In genomic region chr6:154765273-154765672, GRCh38 we compare ENCODE assay signal across 21 cellular contexts. TPM values are rescaled to one million over a fixed set of nuclear protein-coding genes. Genes with fewer than 3 reads are reported as not detected.
DNase-seq lines count a peak whose midpoint lies in the region; ATAC-seq and TF ChIP-seq lines count a peak whose summit lies in the region.
"Had no signal": no experiment of that assay in that cellular context is flagged by ENCODE, and none has a peak within 500 bp of the region (broad histone marks: within the 10 kb centered on the region; RNA-seq: fewer than 3 reads in every experiment).

No MANE protein-coding gene starts in this region.

- peaks cover 59 to 88% (median 71%) of the 10 kb centered on the region in 4 donors for H3K4me1 Mint-ChIP-seq in CD4-positive, CD25-positive, alpha-beta regulatory T cell
- peaks cover 80% of the 10 kb centered on the region for H3K4me1 Mint-ChIP-seq in CD8-positive, alpha-beta T cell (ENCODE audit: low read depth)
- peaks cover 48% of the 10 kb centered on the region for H3K4me1 Mint-ChIP-seq in memory B cell
- peaks cover 71% of the 10 kb centered on the region for H3K4me1 Mint-ChIP-seq in activated CD8-positive, alpha-beta T cell treated with anti-CD3 and anti-CD28 coated beads for 36 hours (ENCODE audit: low read depth)

- DNase-seq in CD4-positive, CD25-positive, alpha-beta regulatory T cell, result no peak
- no peak for DNase-seq in CD8-positive, alpha-beta T cell
- DNase-seq in SK-N-MC (ENCODE audit: low read depth, low spot score), result no peak
- no peak for DNase-seq in memory B cell (ENCODE audit: low spot score in 2 of 2)
- DNase-seq in activated CD8-positive, alpha-beta T cell treated with anti-CD3 and anti-CD28 coated beads for 36 hours, result no peak
- no peak for DNase-seq in retina
- DNase-seq: DMS 273 treated with DMSO at 0.1 percent for 48 hours, DND-41, GDM1, GOT3, Karpas-422, NCI-H1048, NCI-H1436, NCI-H2029, NCI-H345, NCI-H526 had no signal

- H3K27me3 ChIP-seq in CD4-positive, CD25-positive, alpha-beta regulatory T cell (ENCODE audit: control insufficient read depth, insufficient read depth, low read length), result no peaks in the 10 kb centered on the region
- H3K27me3 ChIP-seq in CD8-positive, alpha-beta T cell (ENCODE audit: insufficient read depth, low read length), result no peaks in the 10 kb centered on the region
- H3K27me3 ChIP-seq: BLaER1 treated with 17β-estradiol and CSF1 and Interleukin-3, amounts not matched to agents 10 nM and 100 nM; SJSA1 had no signal

- no peak for ATAC-seq in CD4-positive, CD25-positive, alpha-beta regulatory T cell (ENCODE audit: low read depth in 2 of 2)
- no peak for ATAC-seq in CD8-positive, alpha-beta T cell
- ATAC-seq in memory B cell (ENCODE audit: low read depth) (no peak), HG02642 (IDR thresholded peaks at IDR 0.05; ENCODE audit: poor library complexity, unreplicated experiment) (no peak), HG03108 (IDR thresholded peaks at IDR 0.05; ENCODE audit: unreplicated experiment) (no peak)
- no peak for ATAC-seq in activated CD8-positive, alpha-beta T cell treated with anti-CD3 and anti-CD28 coated beads for 36 hours
- ATAC-seq: Panc1 had no signal

- CTCF ChIA-PET in CD8-positive, alpha-beta T cell (lab: Charles Lee), result interaction anchor here (1.4 kb wide), 1 partner anchor 89 kb away, joined by 3 read pairs; no protein-coding TSS in a partner anchor
- CTCF ChIA-PET in activated CD8-positive, alpha-beta T cell treated with anti-CD3 and anti-CD28 coated beads for 36 hours (lab: Charles Lee), result interaction anchor here (0.9 to 1.2 kb wide), 3 partner anchors 8 to 33 kb away, joined by 3 to 4 read pairs (median 3); no protein-coding TSS in a partner anchor

- H3K9ac ChIP-seq in SK-N-MC (ENCODE audit: insufficient read length), result no peak overlapping the region
- H3K9ac ChIP-seq: BLaER1 treated with 17β-estradiol and CSF1 and Interleukin-3, amounts not matched to agents 10 nM and 100 nM had no signal

- POLR2A ChIA-PET in CD8-positive, alpha-beta T cell (lab: Charles Lee), result no interaction called here
- POLR2A ChIA-PET in activated CD8-positive, alpha-beta T cell treated with anti-CD3 and anti-CD28 coated beads for 36 hours (lab: Charles Lee), result no interaction called here

- H3K4me1 ChIP-seq in CD4-positive, CD25-positive, alpha-beta regulatory T cell (ENCODE audit: control insufficient read depth, insufficient read depth, low read length, poor library complexity, severe bottlenecking), result peaks cover 37% of the 10 kb centered on the region
- peaks cover 59% of the 10 kb centered on the region for H3K4me1 ChIP-seq in CD8-positive, alpha-beta T cell (ENCODE audit: insufficient read depth, low read length)

- H3K9me3 ChIP-seq in CD4-positive, CD25-positive, alpha-beta regulatory T cell (ENCODE audit: control insufficient read depth in 2 of 2, low read length in 2 of 2), result no peaks in the 10 kb centered on the region
- H3K9me3 ChIP-seq in CD8-positive, alpha-beta T cell (ENCODE audit: low read length), result no peaks in the 10 kb centered on the region
- no peaks in the 10 kb centered on the region for H3K9me3 ChIP-seq in SK-N-MC (ENCODE audit: low read depth, low read length)
- H3K9me3 ChIP-seq: SJSA1 had no signal

- peak overlapping the region in 1 of 3 donors; percentile 65 for H3K27ac Mint-ChIP-seq in CD4-positive, CD25-positive, alpha-beta regulatory T cell
- H3K27ac Mint-ChIP-seq in CD8-positive, alpha-beta T cell, result no peak overlapping the region
- peak overlapping the region; percentile 47 for H3K27ac Mint-ChIP-seq in memory B cell
- H3K27ac Mint-ChIP-seq in activated CD8-positive, alpha-beta T cell treated with anti-CD3 and anti-CD28 coated beads for 36 hours, result no peak overlapping the region

- H3K27ac ChIP-seq in CD4-positive, CD25-positive, alpha-beta regulatory T cell (ENCODE audit: insufficient read depth, low read length, poor library complexity, severe bottlenecking), result no peak overlapping the region
- H3K27ac ChIP-seq in CD8-positive, alpha-beta T cell (ENCODE audit: low read depth, low read length), result no peak overlapping the region
- peak overlapping the region; percentile 61; the same call in 1 of the 2 replicates for H3K27ac ChIP-seq in SK-N-MC
- H3K27ac ChIP-seq: BLaER1 treated with 17β-estradiol and CSF1 and Interleukin-3, amounts not matched to agents 10 nM and 100 nM; SJSA1 had no signal

- H3K27me3 Mint-ChIP-seq in CD4-positive, CD25-positive, alpha-beta regulatory T cell, result no peaks in the 10 kb centered on the region
- H3K27me3 Mint-ChIP-seq in CD8-positive, alpha-beta T cell (ENCODE audit: low read depth), result no peaks in the 10 kb centered on the region
- H3K27me3 Mint-ChIP-seq in memory B cell, result no peaks in the 10 kb centered on the region
- no peaks in the 10 kb centered on the region for H3K27me3 Mint-ChIP-seq in activated CD8-positive, alpha-beta T cell treated with anti-CD3 and anti-CD28 coated beads for 36 hours

- peak overlapping the region; percentile 27 for H3K4me3 ChIP-seq in CD4-positive, CD25-positive, alpha-beta regulatory T cell (ENCODE audit: low read depth, low read length)
- H3K4me3 ChIP-seq in CD8-positive, alpha-beta T cell (ENCODE audit: low read depth, low read length), result no peak overlapping the region
- no peak overlapping the region for H3K4me3 ChIP-seq in SK-N-MC
- H3K4me3 ChIP-seq: BLaER1 treated with 17β-estradiol and CSF1 and Interleukin-3, amounts not matched to agents 10 nM and 100 nM; SJSA1 had no signal

- intact Hi-C loops in CD8-positive, alpha-beta T cell (cut with DNase I, micrococcal nuclease), result loop anchor here (1.0 to 2.0 kb wide), 2 partner anchors 12 to 14 kb away; no protein-coding TSS in a partner anchor
- intact Hi-C loops in activated CD8-positive, alpha-beta T cell treated with anti-CD3 and anti-CD28 coated beads for 36 hours (cut with micrococcal nuclease), result no loop called here

- peaks cover 11% of the 10 kb centered on the region for H3K36me3 Mint-ChIP-seq in CD4-positive, CD25-positive, alpha-beta regulatory T cell
- H3K36me3 Mint-ChIP-seq in CD8-positive, alpha-beta T cell, result peaks cover 18% of the 10 kb centered on the region
- peaks cover 4% of the 10 kb centered on the region for H3K36me3 Mint-ChIP-seq in memory B cell
- peaks cover 25% of the 10 kb centered on the region for H3K36me3 Mint-ChIP-seq in activated CD8-positive, alpha-beta T cell treated with anti-CD3 and anti-CD28 coated beads for 36 hours (ENCODE audit: low read depth)

- TF ChIP-seq CTCF in CD8-positive, alpha-beta T cell (IDR thresholded peaks at IDR 0.05), result no peak
- no peak for TF ChIP-seq CTCF in activated CD8-positive, alpha-beta T cell treated with anti-CD3 and anti-CD28 coated beads for 36 hours (IDR thresholded peaks at IDR 0.05)

- no peaks in the 10 kb centered on the region for H3K36me3 ChIP-seq in CD4-positive, CD25-positive, alpha-beta regulatory T cell (ENCODE audit: control insufficient read depth, insufficient read depth, low read length)
- H3K36me3 ChIP-seq in CD8-positive, alpha-beta T cell (ENCODE audit: insufficient read depth, low read length), result no peaks in the 10 kb centered on the region
- peaks cover 36% of the 10 kb centered on the region for H3K36me3 ChIP-seq in SK-N-MC (ENCODE audit: insufficient read depth, low read length)
- H3K36me3 ChIP-seq: SJSA1 had no signal

- peak overlapping the region in 3 of 4 donors; percentile 23 to 37 (median 35) for H3K4me3 Mint-ChIP-seq in CD4-positive, CD25-positive, alpha-beta regulatory T cell
- H3K4me3 Mint-ChIP-seq in CD8-positive, alpha-beta T cell, result peak overlapping the region; percentile 3
- no peak overlapping the region for H3K4me3 Mint-ChIP-seq in memory B cell
- H3K4me3 Mint-ChIP-seq in activated CD8-positive, alpha-beta T cell treated with anti-CD3 and anti-CD28 coated beads for 36 hours, result no peak overlapping the region

- peaks cover 0 to 1% (median 0%) of the 10 kb centered on the region in 7 donors for H3K9me3 Mint-ChIP-seq in CD4-positive, CD25-positive, alpha-beta regulatory T cell
- no peaks in the 10 kb centered on the region for H3K9me3 Mint-ChIP-seq in CD8-positive, alpha-beta T cell
- no peaks in the 10 kb centered on the region for H3K9me3 Mint-ChIP-seq in memory B cell
- H3K9me3 Mint-ChIP-seq in activated CD8-positive, alpha-beta T cell treated with anti-CD3 and anti-CD28 coated beads for 36 hours, result peaks cover 2% of the 10 kb centered on the region

RNA-seq across cellular contexts. Expression of gene SCAF8, which starts 32.1 kb away (rescaled TPM):
- total RNA-seq in CD4-positive, CD25-positive, alpha-beta regulatory T cell, result 72.0 TPM
- polyA plus RNA-seq in CD4-positive, CD25-positive, alpha-beta regulatory T cell, result 10 to 100 TPM; 13.7 to 16.0 (median 14.8) TPM
- total RNA-seq in CD8-positive, alpha-beta T cell, result 10 to 100 TPM; 85.0 to 86.6 TPM
- 10 to 100 TPM; 31.3 to 32.9 TPM for total RNA-seq in activated CD8-positive, alpha-beta T cell treated with anti-CD3 and anti-CD28 coated beads for 36 hours

Comparison
In these comparisons a context has a peak if more than half of its experiments do, and no peak if none do; other contexts are left out.
1. H3K4me3 Mint-ChIP-seq: peak in CD4-positive, CD25-positive, alpha-beta regulatory T cell (3 of 4) and CD8-positive, alpha-beta T cell (single experiment); none in memory B cell (single experiment) and activated CD8-positive, alpha-beta T cell treated with anti-CD3 and anti-CD28 coated beads for 36 hours (single experiment).